13 cellular contexts compared by ENCODE assay signal in genomic region chr14:54590481-54590880, GRCh38. TPM values are rescaled to one million over a fixed set of nuclear protein-coding genes. Genes with fewer than 3 reads are reported as not detected.
"Had no signal": no experiment of that assay in that cellular context is flagged by ENCODE, and none has a peak within 500 bp of the region (broad histone marks: within the 10 kb centered on the region; RNA-seq: fewer than 3 reads in every experiment).

No MANE protein-coding gene starts in this region.

- H3K4me1 ChIP-seq: right lobe of liver, upper lobe of right lung had no signal

- H3K4me3 ChIP-seq: lung, right lobe of liver, upper lobe of right lung had no signal

- DNase-seq: activated CD4-positive, alpha-beta T cell treated with anti-CD3 and anti-CD28 coated beads for 4 hours; activated naive CD4-positive, alpha-beta T cell treated with Interleukin-2 at 50 U/mL for 16 hours; activated naive CD8-positive, alpha-beta T cell treated with anti-CD3 and anti-CD28 coated beads, Interleukin-2, amount 50 U/mL, for 24 hours; caudate nucleus; effector memory CD4-positive, alpha-beta T cell; hypothalamus; kidney glomerular epithelial cell; naive thymus-derived CD8-positive, alpha-beta T cell; right lobe of liver; stimulated activated CD4-positive, alpha-beta T cell treated with anti-CD3 and anti-CD28 coated beads, Interleukin-4, amount 100 ng/mL, for 1 hour; T-cell; upper lobe of right lung had no signal

- H3K27ac ChIP-seq: right lobe of liver, upper lobe of right lung had no signal

- ATAC-seq: activated naive CD8-positive, alpha-beta T cell treated with anti-CD3 and anti-CD28 coated beads, Interleukin-2, amount 50 U/mL, for 24 hours; naive thymus-derived CD8-positive, alpha-beta T cell; right lobe of liver; T-cell; upper lobe of right lung had no signal

- H3K9me3 ChIP-seq: right lobe of liver, upper lobe of right lung had no signal

- H3K36me3 ChIP-seq: right lobe of liver, upper lobe of right lung had no signal

- H3K27me3 ChIP-seq: right lobe of liver, upper lobe of right lung had no signal

RNA-seq across cellular contexts. Expression of gene SAMD4A, which starts 23.6 kb away (rescaled TPM):
- polyA plus RNA-seq: naive thymus-derived CD8-positive, alpha-beta T cell had no signal
